In genomic region chr6:68326762-68327161, GRCh38 we compare ENCODE assay signal across 1 cellular context.
TF ChIP-seq lines count a peak whose summit lies in the region.

No MANE protein-coding gene starts in this region.

TF ChIP-seq in H1, 55 proteins besides CTCF, POLR2A, EP300 and RAD21 (continued from another document):
- TF ChIP-seq CHD7 (IDR thresholded peaks at IDR 0.05; ENCODE audit: insufficient replicate concordance, low read length) (no peak), GABPA (IDR thresholded peaks at IDR 0.05; ENCODE audit: borderline replicate concordance, insufficient read depth, low read length) (no peak), SIRT6 (IDR thresholded peaks at IDR 0.05; ENCODE audit: low read length) (no peak), JUN (IDR thresholded peaks at IDR 0.05; ENCODE audit: low read depth, low read length) (no peak), SAP30 (IDR thresholded peaks at IDR 0.05; ENCODE audit: insufficient read depth, insufficient replicate concordance, low read length) (no peak), BRCA1 (IDR thresholded peaks at IDR 0.05; ENCODE audit: low read depth, low read length) (no peak), E2F6 (IDR thresholded peaks at IDR 0.05) (no peak), SUZ12 (IDR thresholded peaks at IDR 0.05; ENCODE audit: low read length) (no peak), RNF2 (IDR thresholded peaks at IDR 0.05; ENCODE audit: borderline replicate concordance, low read depth, low read length, missing control alignments, poor library complexity, severe bottlenecking) (no peak), GTF2F1 (IDR thresholded peaks at IDR 0.05; ENCODE audit: borderline replicate concordance, low read depth, low read length) (no peak), TBP (IDR thresholded peaks at IDR 0.05; ENCODE audit: low read depth, low read length) (no peak), TEAD4 (IDR thresholded peaks at IDR 0.05; ENCODE audit: low read depth, low read length) (no peak), RBBP5 (IDR thresholded peaks at IDR 0.05; ENCODE audit: borderline replicate concordance, low read depth, low read length) (no peak)
TF ChIP-seq in H1: peak in this region for 0.
